15 cellular contexts compared by ENCODE assay signal in the genomic region with DNA sequence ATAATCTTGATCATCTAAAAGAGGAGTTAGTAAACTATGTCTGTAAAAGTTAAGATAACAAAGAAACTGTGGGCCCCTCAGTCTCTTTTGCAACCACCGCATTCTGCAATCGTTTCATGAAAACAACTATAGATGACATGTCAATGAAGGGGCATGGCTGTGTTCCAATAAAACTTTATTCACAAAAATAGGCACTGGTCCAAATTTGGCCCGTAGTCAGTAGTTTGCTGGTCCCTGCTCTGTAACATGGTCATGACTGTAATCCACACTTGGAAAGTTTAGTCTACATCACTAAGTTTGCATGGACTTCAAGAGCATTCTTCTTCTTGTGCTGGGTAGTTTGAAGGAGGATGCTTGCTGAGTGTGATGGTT.
DNase-seq lines count a peak whose midpoint lies in the region; ATAC-seq, FAIRE-seq and TF ChIP-seq lines count a peak whose summit lies in the region.
"Had no signal": no experiment of that assay in that cellular context is flagged by ENCODE, and none has a peak within 500 bp of the region (broad histone marks: within the 10 kb centered on the region; RNA-seq: fewer than 3 reads in every experiment).

No MANE protein-coding gene starts in this region.

- 2% methylated on average over 3 of the region's 3 CpGs for WGBS in K562 (ENCODE audit: insufficient coverage, low coverage, missing lambda C conversion rate)
- 90% methylated on average over 3 of the region's 3 CpGs; no CpG with 5 or more reads in 1 of the 2 experiments for WGBS in H1 (ENCODE audit: extremely low coverage in 1 of 2, insufficient coverage in 1 of 2, insufficient read length in 1 of 2, insufficient replicate concordance in 2 of 2, low coverage in 1 of 2, low lambda C conversion rate in 2 of 2, missing lambda C conversion rate in 1 of 2), 2 experiments

- no peak overlapping the region for H2BK20ac ChIP-seq in H1 (ENCODE audit: low read length)

- H3K4me2 ChIP-seq in K562 (ENCODE audit: insufficient read depth, low read length) (no peak overlapping the region), H1 (ENCODE audit: insufficient read depth in 1 of 2, low read depth in 2 of 2, low read length in 2 of 2) (no peak overlapping the region)

- TF ChIP-seq EP300 in K562 (IDR thresholded peaks at IDR 0.05; ENCODE audit: low read length) = no peak
- no peak for TF ChIP-seq EP300 in H1 (IDR thresholded peaks at IDR 0.05; ENCODE audit: borderline replicate concordance in 1 of 2, low read depth in 2 of 2, low read length in 2 of 2)

- no peaks in the 10 kb centered on the region for H3K36me3 Mint-ChIP-seq in nephron (ENCODE audit: low read depth)
- H3K36me3 Mint-ChIP-seq: CD4-positive, alpha-beta memory T cell had no signal

- H2AK5ac ChIP-seq in H1 (ENCODE audit: low read depth, low read length) = no peak overlapping the region

- no peak overlapping the region for H4K8ac ChIP-seq in H1 (ENCODE audit: extremely low read depth, insufficient read depth, low read length)

- CTCF ChIA-PET in K562 (lab: Yijun Ruan, JAX; ENCODE audit: low intra/inter-chr PET ratio) (no interaction called here), H1 (lab: Charles Lee; ENCODE audit: partially characterized antibody) (no interaction called here)

- H3K36me3 ChIP-seq in K562 (ENCODE audit: control insufficient read depth, insufficient read depth, low read length) (no peaks in the 10 kb centered on the region), H1 (ENCODE audit: control insufficient read depth in 2 of 4, insufficient read depth in 4 of 4, low read length in 3 of 4) (no peaks in the 10 kb centered on the region)

- H4K20me1 ChIP-seq in K562 (replicated peaks; ENCODE audit: control insufficient read depth, insufficient read depth, low read length) (no peaks in the 10 kb centered on the region), H1 (replicated peaks in 1 of 2; ENCODE audit: control insufficient read depth in 1 of 2, insufficient read depth in 2 of 2, low read length in 2 of 2) (no peaks in the 10 kb centered on the region)

- peaks cover 17% of the 10 kb centered on the region for H3K9me3 Mint-ChIP-seq in nephron

- no peaks in the 10 kb centered on the region for H3K23me2 ChIP-seq in H1 (ENCODE audit: low read depth, low read length)

- TF ChIP-seq RAD21 in K562 (CRISPR knock-in tag; conservative IDR thresholded peaks at IDR 0.05 in 1 of 2, IDR thresholded peaks at IDR 0.05 in 1 of 2) (no peak), H1 (IDR thresholded peaks at IDR 0.05 in 1 of 2, conservative IDR thresholded peaks at IDR 0.05 in 1 of 2; ENCODE audit: low read depth in 2 of 2, low read length in 2 of 2) (no peak)

- TF ChIP-seq CTCF in K562 (IDR thresholded peaks at IDR 0.05 in 2 of 3, conservative IDR thresholded peaks at IDR 0.05 in 1 of 3; ENCODE audit: insufficient read depth in 2 of 3, low read depth in 1 of 3, low read length in 3 of 3) (no peak), H1 (IDR thresholded peaks at IDR 0.05; ENCODE audit: control extremely low read depth in 1 of 3, insufficient read depth in 1 of 3, low read depth in 1 of 3, low read length in 3 of 3) (no peak), nephron (IDR thresholded peaks at IDR 0.05; ENCODE audit: unreplicated experiment in 3 of 3) (no peak)

- peaks cover 21% of the 10 kb centered on the region for H3K4me1 Mint-ChIP-seq in nephron
- H3K4me1 Mint-ChIP-seq: CD4-positive, alpha-beta memory T cell had no signal

- BruUV-seq in K562 (replicated peaks; lab: Mats Ljungman, UMichigan) = no TSS peak

- H3K27me3 Mint-ChIP-seq in nephron (ENCODE audit: low read depth) = no peaks in the 10 kb centered on the region
- H3K27me3 Mint-ChIP-seq: CD4-positive, alpha-beta memory T cell had no signal

- DNase-seq in K562 (ENCODE audit: extremely low read depth in 1 of 4, low spot score in 3 of 4) (no peak), H1 (ENCODE audit: low read depth in 1 of 2, low spot score in 2 of 2) (no peak), cerebellar cortex (ENCODE audit: low spot score) (no peak), NCI-H1048 (lab: John Stamatoyannopoulos, UW) (no peak), NCI-H446 (lab: John Stamatoyannopoulos, UW) (no peak)
- DNase-seq: C1 segment of cervical spinal cord; CD4-positive, alpha-beta memory T cell; COR-L47; DND-41; GOT3; H7; HCEC 1CT had no signal

- intact Hi-C loops in K562 (cut with micrococcal nuclease) = no loop called here

- no peak overlapping the region for H3K56ac ChIP-seq in H1 (replicated peaks; ENCODE audit: insufficient read length, low read depth, low read length)

- H2AFZ ChIP-seq in K562 (ENCODE audit: low read depth, low read length) (no peak overlapping the region), H1 (ENCODE audit: low read length) (0 out of 2 replicates have a peak overlapping the region, but pooled peaks have one; percentile 79)

- TF ChIP-seq POLR2A in K562 (conservative IDR thresholded peaks at IDR 0.05) (no peak), H1 (IDR thresholded peaks at IDR 0.05; ENCODE audit: control extremely low read depth in 1 of 2, low read depth in 2 of 2, low read length in 2 of 2) (no peak)

- FAIRE-seq in K562 (lab: Jason Lieb, UNC) = no peak
- FAIRE-seq in H1 (lab: Jason Lieb, UNC) = no peak
- FAIRE-seq: G401.6, GM12892 had no signal

- H2BK15ac ChIP-seq in H1 (ENCODE audit: low read length) = no peak overlapping the region

- no peak for ATAC-seq in K562

- H3K79me2 ChIP-seq in K562 (ENCODE audit: control insufficient read depth, insufficient read depth, low read length) = no peaks in the 10 kb centered on the region
- no peaks in the 10 kb centered on the region for H3K79me2 ChIP-seq in H1 (ENCODE audit: control insufficient read depth in 1 of 2, insufficient read depth in 2 of 2, low read length in 2 of 2)

- H4K5ac ChIP-seq in H1 (ENCODE audit: insufficient read length, low read depth, low read length) = no peak overlapping the region

- no peak overlapping the region for H3K4me3 Mint-ChIP-seq in nephron
- H3K4me3 Mint-ChIP-seq: CD4-positive, alpha-beta memory T cell had no signal

- H2BK12ac ChIP-seq in H1 (ENCODE audit: low read depth, low read length) = no peak overlapping the region

- POLR2A ChIA-PET in K562 (lab: Yijun Ruan, JAX) = no interaction called here
- POLR2A ChIA-PET in H1 (lab: Charles Lee; ENCODE audit: partially characterized antibody) = no interaction called here

- no peak overlapping the region for H2BK120ac ChIP-seq in H1 (replicated peaks; ENCODE audit: low read depth, low read length)

- H3K9me1 ChIP-seq in K562 (ENCODE audit: control insufficient read depth, insufficient read depth, low read length) = no peaks in the 10 kb centered on the region

- no peak overlapping the region for H3K4me3 ChIP-seq in K562
- H3K4me3 ChIP-seq in H1 (ENCODE audit: extremely low read depth in 1 of 4, insufficient read depth in 2 of 4, low read depth in 3 of 4, low read length in 4 of 4) = no peak overlapping the region

- no peak overlapping the region for H3K14ac ChIP-seq in H1 (ENCODE audit: insufficient read length)

- H4K91ac ChIP-seq in H1 (replicated peaks; ENCODE audit: insufficient read length, low read length) = no peak overlapping the region

- H2BK5ac ChIP-seq in H1 (ENCODE audit: low read depth, low read length) = no peak overlapping the region

- in situ Hi-C loops in K562 (cut with MboI) = no loop called here

- H3K23ac ChIP-seq in H1 (ENCODE audit: insufficient read length) = no peak overlapping the region

- H3K9me3 ChIP-seq in K562 (replicated peaks; ENCODE audit: control insufficient read depth, insufficient read depth, low read depth, low read length) = no peaks in the 10 kb centered on the region
- H3K9me3 ChIP-seq in H1 (ENCODE audit: insufficient read depth in 2 of 2, low read depth in 1 of 2, low read length in 1 of 2) = no peaks in the 10 kb centered on the region

- no peaks in the 10 kb centered on the region for H3K27me3 ChIP-seq in K562 (ENCODE audit: control insufficient read depth in 2 of 2, insufficient read depth in 2 of 2, low read length in 2 of 2)
- no peaks in the 10 kb centered on the region for H3K27me3 ChIP-seq in H1 (replicated peaks in 1 of 4; ENCODE audit: control insufficient read depth in 3 of 4, extremely low read depth in 1 of 4, insufficient read depth in 3 of 4, low read length in 3 of 4)

- no peak overlapping the region for H3K4ac ChIP-seq in H1 (replicated peaks; ENCODE audit: insufficient read length, low read depth, low read length)

- H3K27ac ChIP-seq in K562 (ENCODE audit: extremely low read depth, low read depth, low read length) = no peak overlapping the region
- no peak overlapping the region for H3K27ac ChIP-seq in H1 (ENCODE audit: low read depth, low read length)

- H3K18ac ChIP-seq in H1 (ENCODE audit: extremely low read depth, low read length) = no peak overlapping the region

- H3K9ac ChIP-seq in K562 (ENCODE audit: insufficient read depth in 1 of 2, low read depth in 2 of 2, low read length in 2 of 2) (no peak overlapping the region), H1 (replicated peaks in 1 of 4; ENCODE audit: extremely low read depth in 1 of 4, low read depth in 3 of 4, low read length in 3 of 4) (no peak overlapping the region)

- H3K27ac Mint-ChIP-seq in nephron = peak overlapping the region; percentile 53 to 86 (median 60)

- no peaks in the 10 kb centered on the region for H3K4me1 ChIP-seq in K562 (replicated peaks in 1 of 2; ENCODE audit: control insufficient read depth in 2 of 2, insufficient read depth in 2 of 2, low read length in 2 of 2)
- no peaks in the 10 kb centered on the region for H3K4me1 ChIP-seq in H1 (replicated peaks in 1 of 4; ENCODE audit: control insufficient read depth in 3 of 4, insufficient read depth in 4 of 4, low read length in 3 of 4)

- H3K79me1 ChIP-seq in H1 (ENCODE audit: low read depth, low read length) = no peaks in the 10 kb centered on the region

TF ChIP-seq in K562, 482 proteins besides CTCF, POLR2A, EP300 and RAD21 (continues in another document):
- TF ChIP-seq ZNF778 (CRISPR knock-in tag; IDR thresholded peaks at IDR 0.05) = no peak
- no peak for TF ChIP-seq HNRNPL (IDR thresholded peaks at IDR 0.05; ENCODE audit: low read depth, low read length)
- TF ChIP-seq ZNF583 (CRISPR knock-in tag; IDR thresholded peaks at IDR 0.05) = no peak
- no peak for TF ChIP-seq CEBPG (CRISPR knock-in tag; IDR thresholded peaks at IDR 0.05)
- no peak for TF ChIP-seq CEBPG (tag; conservative IDR thresholded peaks at IDR 0.05 in 1 of 2, IDR thresholded peaks at IDR 0.05 in 1 of 2)

TF ChIP-seq in H1, 55 proteins besides CTCF, POLR2A, EP300 and RAD21 (continues in another document):
- no peak for TF ChIP-seq BCL11A (IDR thresholded peaks at IDR 0.05; ENCODE audit: low read depth in 2 of 2, low read length in 2 of 2)
- no peak for TF ChIP-seq RXRA (IDR thresholded peaks at IDR 0.05; ENCODE audit: insufficient read depth, low read depth, low read length)
- no peak for TF ChIP-seq CBX8 (IDR thresholded peaks at IDR 0.05; ENCODE audit: borderline replicate concordance, low read depth, low read length)
- TF ChIP-seq ZNF274 (IDR thresholded peaks at IDR 0.05; ENCODE audit: borderline replicate concordance, extremely low read depth, low read length) = no peak
- TF ChIP-seq CHD1 (IDR thresholded peaks at IDR 0.05; ENCODE audit: low read depth, low read length) = no peak
